27 cellular contexts compared by ENCODE assay signal in the genomic region with DNA sequence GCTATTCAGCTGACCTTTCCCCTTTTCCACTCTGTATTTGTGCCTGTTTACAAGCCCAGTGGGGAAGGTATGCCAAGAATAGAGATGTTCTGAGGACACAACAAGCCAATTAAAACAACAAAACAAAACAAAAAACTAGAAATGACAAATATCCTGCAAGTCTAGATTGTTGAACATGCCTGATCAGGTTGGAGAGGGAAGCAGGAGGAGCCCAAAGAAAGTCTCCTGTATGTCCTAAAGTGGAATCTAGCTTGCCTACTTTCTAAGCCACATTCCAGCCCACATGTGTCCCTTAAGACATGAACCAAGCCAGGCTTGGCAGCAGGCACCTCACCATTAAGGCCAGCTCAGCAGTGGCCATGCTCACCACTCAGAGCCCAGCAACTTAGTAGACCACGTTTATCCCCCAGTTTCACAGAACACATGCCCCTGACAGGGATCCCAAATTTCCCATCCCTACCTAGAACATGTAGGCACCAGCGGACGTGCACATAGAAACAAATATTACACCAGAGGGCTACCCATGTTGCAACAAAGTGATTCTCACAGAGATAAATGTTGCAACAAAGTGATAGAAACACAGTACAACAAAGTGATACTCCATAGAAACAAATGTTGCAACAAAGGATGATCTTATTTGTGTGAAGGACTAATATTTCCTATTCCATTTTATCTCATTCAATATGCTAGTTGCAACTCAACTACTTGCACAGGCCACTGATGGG. TPM values are rescaled to one million over a fixed set of nuclear protein-coding genes. Genes with fewer than 3 reads are reported as not detected.
DNase-seq lines count a peak whose midpoint lies in the region; ATAC-seq and TF ChIP-seq lines count a peak whose summit lies in the region.
"Had no signal": no experiment of that assay in that cellular context is flagged by ENCODE, and none has a peak within 500 bp of the region (broad histone marks: within the 10 kb centered on the region; RNA-seq: fewer than 3 reads in every experiment).

No MANE protein-coding gene starts in this region.

- H3K27me3 ChIP-seq in trophoblast cell (ENCODE audit: insufficient read depth, low read length): no peaks in the 10 kb centered on the region
- H3K27me3 ChIP-seq: adrenal gland, sigmoid colon, stomach, transverse colon had no signal

- no CpG with 5 or more reads among the region's 3 CpGs for WGBS in trophoblast cell (ENCODE audit: extremely low coverage, insufficient coverage, insufficient read length)

- no peak overlapping the region for H3K14ac ChIP-seq in trophoblast cell (ENCODE audit: low read length)

- TF ChIP-seq CTCF in NB4 (IDR thresholded peaks at IDR 0.05; ENCODE audit: low read depth, low read length) (no peak), choroid plexus epithelial cell (conservative IDR thresholded peaks at IDR 0.05; ENCODE audit: low read depth, low read length) (no peak)

- H3K4me1 ChIP-seq in trophoblast cell (ENCODE audit: control insufficient read depth in 1 of 2, insufficient read depth in 2 of 2, low read length in 2 of 2): peaks cover 3 to 5% of the 10 kb centered on the region in 2 experiments
- H3K4me1 ChIP-seq: adrenal gland, lower lobe of right lung, sigmoid colon, transverse colon had no signal

- H4K91ac ChIP-seq in trophoblast cell (ENCODE audit: low read depth, low read length): no peak overlapping the region

- no peak for ATAC-seq in stimulated activated naive CD8-positive, alpha-beta T cell treated with anti-CD3 and anti-CD28 coated beads, Interleukin-15, Interleukin-2, amounts not matched to agents 100 U/mL and 50 U/mL, for 24 hours
- ATAC-seq: lower lobe of right lung, mucosa of descending colon had no signal

- H3K4me2 ChIP-seq in trophoblast cell (ENCODE audit: low read length): no peak overlapping the region

- H2AFZ ChIP-seq in trophoblast cell (ENCODE audit: insufficient read depth, low read length, poor library complexity): no peak overlapping the region

- H3K36me3 ChIP-seq in trophoblast cell (ENCODE audit: control insufficient read depth in 1 of 2, insufficient read depth in 2 of 2, low read length in 2 of 2): peaks cover 0 to 1% of the 10 kb centered on the region in 2 experiments
- H3K36me3 ChIP-seq: adrenal gland, lower lobe of right lung, sigmoid colon, stomach, transverse colon had no signal

- H4K12ac ChIP-seq in trophoblast cell (ENCODE audit: low read depth, low read length): no peak overlapping the region

- no peak overlapping the region for H2AK5ac ChIP-seq in trophoblast cell (ENCODE audit: low read length)

- H3K79me1 ChIP-seq in trophoblast cell (ENCODE audit: low read length): no peaks in the 10 kb centered on the region

- H3K23ac ChIP-seq in trophoblast cell (ENCODE audit: low read length): no peak overlapping the region

- no peak overlapping the region for H2BK12ac ChIP-seq in trophoblast cell (ENCODE audit: low read length)

- no peak for TF ChIP-seq POLR2A in NB4 (IDR thresholded peaks at IDR 0.05; ENCODE audit: extremely low read depth, insufficient read length)

- H3K4ac ChIP-seq in trophoblast cell (ENCODE audit: low read depth, low read length): no peak overlapping the region

- H3K9ac ChIP-seq in trophoblast cell (ENCODE audit: low read length): no peak overlapping the region

- H3K4me3 ChIP-seq in NB4 (ENCODE audit: low read depth, low read length) (no peak overlapping the region), choroid plexus epithelial cell (ENCODE audit: low read depth, low read length) (no peak overlapping the region), trophoblast cell (ENCODE audit: low read depth, low read length) (no peak overlapping the region)
- H3K4me3 ChIP-seq: adrenal gland, lower lobe of right lung, mucosa of descending colon, sigmoid colon, SK-N-MC, stomach, transverse colon had no signal

- H2BK5ac ChIP-seq in trophoblast cell (ENCODE audit: low read depth, low read length, poor library complexity): no peak overlapping the region

- peak overlapping the region; percentile 56 for H3K27ac ChIP-seq in trophoblast cell (ENCODE audit: low read depth, low read length)
- H3K27ac ChIP-seq: adrenal gland, lower lobe of right lung, sigmoid colon, SK-N-MC, transverse colon, VCaP had no signal

- H3K9me3 ChIP-seq in trophoblast cell (ENCODE audit: insufficient read depth, low read depth, low read length): no peaks in the 10 kb centered on the region
- H3K9me3 ChIP-seq: adrenal gland, lower lobe of right lung, mucosa of descending colon, sigmoid colon, stomach, transverse colon had no signal

- H4K8ac ChIP-seq in trophoblast cell (ENCODE audit: low read depth, low read length): no peak overlapping the region

- DNase-seq in GF-D8 (lab: John Stamatoyannopoulos, UW) (peak; percentile 36), NB4 (ENCODE audit: low read depth) (peak; percentile 73), choroid plexus epithelial cell (ENCODE audit: low read depth) (peak; percentile 40), trophoblast cell (peak; percentile 75 to 87), NCI-H2107 (lab: John Stamatoyannopoulos, UW) (no peak), iPS-NIHi7 (ENCODE audit: extremely low spot score) (no peak), ACHN (no peak)
- no peak for DNase-seq in stimulated activated naive CD8-positive, alpha-beta T cell treated with anti-CD3 and anti-CD28 coated beads, Interleukin-15, Interleukin-2, amounts not matched to agents 100 U/mL and 50 U/mL, for 24 hours
- DNase-seq: activated CD4-positive, alpha-beta T cell treated with anti-CD3 and anti-CD28 coated beads, Interleukin-2, amount 10 ng/mL, durations not matched to agents 7 days and 5 days; activated naive CD4-positive, alpha-beta T cell; activated T-cell treated with anti-CD3 and anti-CD28 coated beads, Interleukin-2, amount 50 U/mL, for 48 hours; adrenal gland; CD8-positive, alpha-beta memory T cell; endodermal cell; KG1; kidney; lower lobe of right lung; mucosa of descending colon; NCI-H1048; NCI-H2029; nephron progenitor cell; sigmoid colon; stomach; T-helper 2 cell; transverse colon had no signal

- peaks cover 2% of the 10 kb centered on the region for H3K79me2 ChIP-seq in trophoblast cell (ENCODE audit: control insufficient read depth, insufficient read depth, low read length, poor library complexity)

- no peak overlapping the region for H2BK120ac ChIP-seq in trophoblast cell (ENCODE audit: insufficient read depth, low read length, poor library complexity)

- in situ Hi-C loops in ACHN (cut with HindIII; ENCODE audit: low pct_ligation_motif_present, low pct_unique_long_range_greater_than_20kb, low sequenced_read_pairs): no loop called here

- H3K18ac ChIP-seq in trophoblast cell (ENCODE audit: low read length): no peak overlapping the region

RNA-seq across cellular contexts. Expression of gene CD99L2, which starts 48.3 kb away (rescaled TPM):
- 4.9 and 5.1 TPM in 2 replicates for polyA plus RNA-seq in trophoblast cell (2013)

Comparison
In these comparisons a context has a peak if more than half of its experiments do, and no peak if none do; other contexts are left out.
1. DNase-seq: peak in GF-D8 (single experiment), NB4 (single experiment), choroid plexus epithelial cell (single experiment) and trophoblast cell (2 of 2); none in NCI-H2107 (single experiment), iPS-NIHi7 (single experiment), ACHN (single experiment) and stimulated activated naive CD8-positive, alpha-beta T cell treated with anti-CD3 and anti-CD28 coated beads, Interleukin-15, Interleukin-2, amounts not matched to agents 100 U/mL and 50 U/mL, for 24 hours (single experiment).